Comparison of ENCODE assay signal across 8 cellular contexts in genomic region chr1:181062800-181063428, GRCh38. TPM values are rescaled to one million over a fixed set of nuclear protein-coding genes. Genes with fewer than 3 reads are reported as not detected.
A peak's percentile ranks its signal among the peaks of the same experiment; 100 is the strongest.
DNase-seq lines count a peak whose midpoint lies in the region; ATAC-seq and FAIRE-seq lines count a peak whose summit lies in the region.

No MANE protein-coding gene starts in this region.

- peak overlapping the region; percentile 65 for H3K4me3 Mint-ChIP-seq in activated CD4-positive, alpha-beta memory T cell treated with anti-CD3 and anti-CD28 coated beads, Interleukin-2, amount 10 ng/mL, durations not matched to agents 7 days and 5 days
- peak overlapping the region; percentile 61 to 84 (median 79) for H3K4me3 Mint-ChIP-seq in naive thymus-derived CD8-positive, alpha-beta T cell

- H3K36me3 ChIP-seq in mesenchymal stem cell (ENCODE audit: control insufficient read depth in 1 of 2, insufficient read depth in 2 of 2, low read depth in 1 of 2, low read length in 2 of 2), result peaks cover 0 to 4% of the 10 kb centered on the region in 2 experiments
- H3K36me3 ChIP-seq in small intestine (ENCODE audit: control insufficient read depth in 2 of 2, insufficient read depth in 2 of 2, low read length in 2 of 2), result no peaks in the 10 kb centered on the region

- no peak overlapping the region for H2BK15ac ChIP-seq in mesenchymal stem cell (ENCODE audit: low read depth, poor library complexity, severe bottlenecking)

- H2AFZ ChIP-seq in mesenchymal stem cell (ENCODE audit: low read depth, low read length), result no peak overlapping the region

- WGBS in mesenchymal stem cell, result 72% methylated on average over 7 of the region's 7 CpGs
- 61 to 79% (median 61%) methylated on average over 7 of the region's 7 CpGs for WGBS in small intestine, 3 donors

- H3K9me3 Mint-ChIP-seq in activated CD4-positive, alpha-beta memory T cell treated with anti-CD3 and anti-CD28 coated beads, Interleukin-2, amount 10 ng/mL, durations not matched to agents 7 days and 5 days, result peaks cover 10% of the 10 kb centered on the region
- H3K9me3 Mint-ChIP-seq in naive thymus-derived CD8-positive, alpha-beta T cell, result peaks cover 0 to 20% (median 10%) of the 10 kb centered on the region in 9 donors

- no peak overlapping the region for H2BK120ac ChIP-seq in mesenchymal stem cell (ENCODE audit: low read depth, low read length)

- H4K91ac ChIP-seq in mesenchymal stem cell (ENCODE audit: low read length), result no peak overlapping the region

- peaks cover 25% of the 10 kb centered on the region for H3K4me1 Mint-ChIP-seq in activated CD4-positive, alpha-beta memory T cell treated with anti-CD3 and anti-CD28 coated beads, Interleukin-2, amount 10 ng/mL, durations not matched to agents 7 days and 5 days
- peaks cover 12 to 35% (median 21%) of the 10 kb centered on the region in 4 donors for H3K4me1 Mint-ChIP-seq in naive thymus-derived CD8-positive, alpha-beta T cell

- H3K4me2 ChIP-seq in mesenchymal stem cell (ENCODE audit: low read length, poor library complexity, severe bottlenecking), result no peak overlapping the region

- peaks cover 22% of the 10 kb centered on the region for H3K36me3 Mint-ChIP-seq in activated CD4-positive, alpha-beta memory T cell treated with anti-CD3 and anti-CD28 coated beads, Interleukin-2, amount 10 ng/mL, durations not matched to agents 7 days and 5 days (ENCODE audit: low read depth)
- peaks cover 13 to 27% (median 18%) of the 10 kb centered on the region in 3 donors for H3K36me3 Mint-ChIP-seq in naive thymus-derived CD8-positive, alpha-beta T cell

- H3K27me3 ChIP-seq in mesenchymal stem cell (ENCODE audit: control insufficient read depth in 1 of 2, insufficient read depth in 1 of 2, low read length in 2 of 2) (peaks cover 0 to 13% of the 10 kb centered on the region in 2 experiments), small intestine (ENCODE audit: control insufficient read depth in 2 of 2, insufficient read depth in 2 of 2, low read length in 2 of 2) (no peaks in the 10 kb centered on the region)

- H2BK5ac ChIP-seq in mesenchymal stem cell (ENCODE audit: low read depth, low read length, poor library complexity, severe bottlenecking), result no peak overlapping the region

- H3K27me3 Mint-ChIP-seq in activated CD4-positive, alpha-beta memory T cell treated with anti-CD3 and anti-CD28 coated beads, Interleukin-2, amount 10 ng/mL, durations not matched to agents 7 days and 5 days, result peaks cover 2% of the 10 kb centered on the region
- H3K27me3 Mint-ChIP-seq in naive thymus-derived CD8-positive, alpha-beta T cell, result no peaks in the 10 kb centered on the region

- peak overlapping the region; percentile 79 for H3K27ac Mint-ChIP-seq in activated CD4-positive, alpha-beta memory T cell treated with anti-CD3 and anti-CD28 coated beads, Interleukin-2, amount 10 ng/mL, durations not matched to agents 7 days and 5 days
- peak overlapping the region; percentile 57 to 95 (median 90) for H3K27ac Mint-ChIP-seq in naive thymus-derived CD8-positive, alpha-beta T cell

- H3K9ac ChIP-seq in mesenchymal stem cell (ENCODE audit: low read length), result no peak overlapping the region

- no peak overlapping the region for H4K8ac ChIP-seq in mesenchymal stem cell (ENCODE audit: low read length)

- H3K18ac ChIP-seq in mesenchymal stem cell (ENCODE audit: low read depth in 1 of 2, low read length in 2 of 2), result no peak overlapping the region

- H3K27ac ChIP-seq in mesenchymal stem cell (ENCODE audit: low read length, poor library complexity, severe bottlenecking) (no peak overlapping the region), small intestine (ENCODE audit: low read depth in 1 of 2, low read length in 1 of 2) (peak overlapping the region in 1 of 2 donors; percentile 57)

- POLR2A ChIA-PET in activated CD4-positive, alpha-beta memory T cell treated with anti-CD3 and anti-CD28 coated beads, Interleukin-2, amount 10 ng/mL, durations not matched to agents 7 days and 5 days (lab: Charles Lee), result interaction anchor here (0.7 to 3.4 kb wide), 16 partner anchors 10 to 335 kb away, joined by 3 to 35 read pairs (median 5); partner anchors contain the start of genes IER5, MR1 and STX6
- POLR2A ChIA-PET in naive thymus-derived CD8-positive, alpha-beta T cell (lab: Charles Lee), result interaction anchor here (0.9 to 1.8 kb wide), 6 partner anchors 9 to 44 kb away, joined by 3 to 6 read pairs (median 5); no protein-coding TSS in a partner anchor

- ATAC-seq in GM19467 (IDR thresholded peaks at IDR 0.05; ENCODE audit: unreplicated experiment), result peak; percentile 55
- ATAC-seq in HG03457 (IDR thresholded peaks at IDR 0.05; ENCODE audit: unreplicated experiment), result peak; percentile 44
- ATAC-seq in naive thymus-derived CD8-positive, alpha-beta T cell, result peak; percentile 86 to 88

- H3K79me1 ChIP-seq in mesenchymal stem cell (replicated peaks; ENCODE audit: low read length, poor library complexity, severe bottlenecking), result no peaks in the 10 kb centered on the region

- DNase-seq in GM04503 (ENCODE audit: low read depth), result peak; percentile 57
- peak; percentile 57 for DNase-seq in activated CD4-positive, alpha-beta memory T cell treated with anti-CD3 and anti-CD28 coated beads, Interleukin-2, amount 10 ng/mL, durations not matched to agents 7 days and 5 days
- peak in 4 of 10 donors; percentile 32 to 61 (median 34) for DNase-seq in naive thymus-derived CD8-positive, alpha-beta T cell
- DNase-seq in D341Med (ENCODE audit: low spot score), result no peak
- no peak for DNase-seq in mesenchymal stem cell
- DNase-seq in small intestine, result no peak

- H3K4me1 ChIP-seq in mesenchymal stem cell (ENCODE audit: control insufficient read depth, insufficient read depth, low read depth, low read length) (no peaks in the 10 kb centered on the region), small intestine (ENCODE audit: control insufficient read depth in 2 of 2, insufficient read depth in 1 of 2, low read depth in 1 of 2, low read length in 1 of 2) (no peaks in the 10 kb centered on the region)

- H2BK12ac ChIP-seq in mesenchymal stem cell (ENCODE audit: low read length in 2 of 2), result no peak overlapping the region

- no peak overlapping the region for H2AK5ac ChIP-seq in mesenchymal stem cell (ENCODE audit: low read length, severe bottlenecking)

- H3K9me3 ChIP-seq in mesenchymal stem cell (ENCODE audit: control insufficient read depth, low read length) (peaks cover 4% of the 10 kb centered on the region), small intestine (ENCODE audit: control insufficient read depth, low read depth) (no peaks in the 10 kb centered on the region)

- H3K4ac ChIP-seq in mesenchymal stem cell (ENCODE audit: low read depth in 1 of 2, low read length in 2 of 2), result no peak overlapping the region

- no peak overlapping the region for H3K14ac ChIP-seq in mesenchymal stem cell (ENCODE audit: low read length in 2 of 2)

- no peak for FAIRE-seq in small intestine (lab: Jason Lieb, UNC)

- no peak overlapping the region for H3K23ac ChIP-seq in mesenchymal stem cell (ENCODE audit: low read length in 2 of 2)

- CTCF ChIA-PET in activated CD4-positive, alpha-beta memory T cell treated with anti-CD3 and anti-CD28 coated beads, Interleukin-2, amount 10 ng/mL, durations not matched to agents 7 days and 5 days (lab: Charles Lee), result interaction anchor here (0.8 to 2.9 kb wide), 9 partner anchors 17 to 181 kb away, joined by 3 to 17 read pairs (median 6); partner anchors contain the start of gene MR1

- H3K4me3 ChIP-seq in mesenchymal stem cell (ENCODE audit: insufficient read depth in 1 of 2, low read depth in 1 of 2, low read length in 2 of 2), result no peak overlapping the region
- H3K4me3 ChIP-seq in small intestine (ENCODE audit: low read depth in 1 of 2, low read length in 2 of 2), result no peak overlapping the region

RNA-seq across cellular contexts. Expression of gene IER5, which starts 25.6 kb away (rescaled TPM):
- 10 to 100 TPM; 41.6 to 43.9 TPM for total RNA-seq in activated CD4-positive, alpha-beta memory T cell treated with anti-CD3 and anti-CD28 coated beads, Interleukin-2, amount 10 ng/mL, durations not matched to agents 7 days and 5 days
- 10 to 100 TPM; 18.7 to 19.6 TPM for total RNA-seq in naive thymus-derived CD8-positive, alpha-beta T cell
- polyA plus RNA-seq in naive thymus-derived CD8-positive, alpha-beta T cell, result 1 to 10 TPM; 2.5 to 9.4 (median 8.3) TPM
- 11.3 TPM for polyA plus RNA-seq in mesenchymal stem cell (2013, experiment 1 of 2)
- polyA plus RNA-seq in mesenchymal stem cell (2013, experiment 2 of 2), result 11.5 TPM
- 1 to 10 TPM; 4.5 to 7.4 (median 5.1) TPM for polyA plus RNA-seq in small intestine

RNA-seq across cellular contexts. Expression of gene MR1, which starts 29.1 kb away (rescaled TPM):
- 10 to 100 TPM; 36.4 to 36.5 TPM for total RNA-seq in activated CD4-positive, alpha-beta memory T cell treated with anti-CD3 and anti-CD28 coated beads, Interleukin-2, amount 10 ng/mL, durations not matched to agents 7 days and 5 days
- total RNA-seq in naive thymus-derived CD8-positive, alpha-beta T cell, result 10 to 100 TPM; 26.5 to 28.8 TPM
- polyA plus RNA-seq in naive thymus-derived CD8-positive, alpha-beta T cell, result 10 to 100 TPM; 27.8 to 35.5 (median 33.4) TPM
- polyA plus RNA-seq in mesenchymal stem cell (2013, experiment 1 of 2), result 2.2 TPM
- 2.2 TPM for polyA plus RNA-seq in mesenchymal stem cell (2013, experiment 2 of 2)
- 1 to 10 TPM; 1.1 to 7.0 (median 2.2) TPM for polyA plus RNA-seq in small intestine

RNA-seq across cellular contexts. Expression of gene STX6, which starts 40.2 kb away (rescaled TPM):
- 10 to 100 TPM; 20.6 to 21.0 TPM for total RNA-seq in activated CD4-positive, alpha-beta memory T cell treated with anti-CD3 and anti-CD28 coated beads, Interleukin-2, amount 10 ng/mL, durations not matched to agents 7 days and 5 days
- 10 to 100 TPM; 18.4 to 18.9 TPM for total RNA-seq in naive thymus-derived CD8-positive, alpha-beta T cell
- polyA plus RNA-seq in naive thymus-derived CD8-positive, alpha-beta T cell, result 1 to 10 TPM; 7.0 to 9.1 (median 8.3) TPM
- polyA plus RNA-seq in mesenchymal stem cell (2013, experiment 1 of 2), result 11.2 TPM
- polyA plus RNA-seq in mesenchymal stem cell (2013, experiment 2 of 2), result 10.8 TPM
- polyA plus RNA-seq in small intestine, result 1 to 10 TPM; 5.4 to 9.9 (median 7.2) TPM

Comparison
In these comparisons a context has a peak if more than half of its experiments do, and no peak if none do; other contexts are left out.
1. DNase-seq: peak in GM04503 (single experiment) and activated CD4-positive, alpha-beta memory T cell treated with anti-CD3 and anti-CD28 coated beads, Interleukin-2, amount 10 ng/mL, durations not matched to agents 7 days and 5 days (single experiment); none in D341Med (single experiment), mesenchymal stem cell (single experiment) and small intestine (single experiment).
2. Peak in every context shown above with its lines, with median percentiles within 50 percentile points of each other: ATAC-seq.